Comparison of ENCODE assay signal across 29 cellular contexts in genomic region chr3:50369271-50369670, GRCh38. TPM values are rescaled to one million over a fixed set of nuclear protein-coding genes. Genes with fewer than 3 reads are reported as not detected.
"Had no signal": no experiment of that assay in that cellular context is flagged by ENCODE, and none has a peak within 500 bp of the region (broad histone marks: within the 10 kb centered on the region; RNA-seq: fewer than 3 reads in every experiment).

No MANE protein-coding gene starts in this region.

- H3K27ac Mint-ChIP-seq: activated B cell treated with CpG ODN at 0.5 μM for 24 hours; activated CD8-positive, alpha-beta T cell treated with anti-CD3 and anti-CD28 coated beads for 36 hours; activated naive CD8-positive, alpha-beta T cell; activated T-helper 17 cell treated with anti-CD3 and anti-CD28 coated beads, Interleukin-2, amount 50 U/mL, for 72 hours had no signal

- H3K9me3 ChIP-seq: gastrocnemius medialis, heart left ventricle had no signal

- H3K27me3 ChIP-seq: brain microvascular endothelial cell, gastrocnemius medialis, heart left ventricle had no signal

- H3K9me3 Mint-ChIP-seq: activated B cell treated with CpG ODN at 0.5 μM for 24 hours; activated CD8-positive, alpha-beta T cell treated with anti-CD3 and anti-CD28 coated beads for 36 hours; activated T-cell treated with anti-CD3 and anti-CD28 coated beads, Interleukin-2, amount 50 U/mL, for 4 hours; activated T-helper 17 cell treated with anti-CD3 and anti-CD28 coated beads, Interleukin-2, amount 50 U/mL, for 72 hours; effector memory CD8-positive, alpha-beta T cell had no signal

- H3K27ac ChIP-seq: brain microvascular endothelial cell, gastrocnemius medialis, heart left ventricle, VCaP had no signal

- H3K4me3 Mint-ChIP-seq: activated B cell treated with CpG ODN at 0.5 μM for 24 hours; activated CD8-positive, alpha-beta T cell treated with anti-CD3 and anti-CD28 coated beads for 36 hours; activated naive CD8-positive, alpha-beta T cell; activated T-cell treated with anti-CD3 and anti-CD28 coated beads, Interleukin-2, amount 50 U/mL, for 4 hours; activated T-helper 17 cell treated with anti-CD3 and anti-CD28 coated beads, Interleukin-2, amount 50 U/mL, for 72 hours had no signal

- H3K36me3 Mint-ChIP-seq: activated naive CD8-positive, alpha-beta T cell had no signal

- H3K4me3 ChIP-seq: gastrocnemius medialis, heart left ventricle had no signal

- H3K27me3 Mint-ChIP-seq: activated CD8-positive, alpha-beta T cell treated with anti-CD3 and anti-CD28 coated beads for 36 hours; activated naive CD8-positive, alpha-beta T cell; activated T-helper 17 cell treated with anti-CD3 and anti-CD28 coated beads, Interleukin-2, amount 50 U/mL, for 72 hours; effector memory CD8-positive, alpha-beta T cell had no signal

- ATAC-seq: activated CD4-positive, CD25-positive, alpha-beta regulatory T cell treated with anti-CD3 and anti-CD28 coated beads, Interleukin-2, amount 50 U/mL, for 24 hours; activated CD8-positive, alpha-beta T cell treated with anti-CD3 and anti-CD28 coated beads for 36 hours; activated T-cell treated with anti-CD3 and anti-CD28 coated beads, Interleukin-2, amount 50 U/mL, for 4 hours; activated T-helper 17 cell treated with anti-CD3 and anti-CD28 coated beads, Interleukin-2, amount 50 U/mL, for 72 hours; effector memory CD8-positive, alpha-beta T cell; esophagus mucosa; gastrocnemius medialis; heart left ventricle had no signal

- DNase-seq: activated B cell treated with CpG ODN at 0.5 μM for 24 hours; activated CD4-positive, alpha-beta T cell treated with anti-CD3 and anti-CD28 coated beads for 48 hours; activated CD4-positive, alpha-beta T cell treated with anti-CD3 and anti-CD28 coated beads, Interleukin-2, amount 50 U/mL, for 1 hour; activated CD4-positive, alpha-beta T cell treated with anti-CD3 and anti-CD28 coated beads, Interleukin-2, amount 50 U/mL, for 48 hours; activated CD8-positive, alpha-beta memory T cell treated with anti-CD3 and anti-CD28 coated beads for 24 hours; activated CD8-positive, alpha-beta T cell treated with anti-CD3 and anti-CD28 coated beads for 36 hours; activated effector memory CD4-positive, alpha-beta T cell treated with Interleukin-2 at 50 U/mL for 16 hours; activated gamma-delta T cell treated with Interleukin-2 at 50 U/mL for 16 hours; activated naive CD4-positive, alpha-beta T cell treated with anti-CD3 and anti-CD28 coated beads, Interleukin-2, amount 50 U/mL, for 16 hours; activated naive CD4-positive, alpha-beta T cell treated with Interleukin-2 at 50 U/mL for 16 hours; activated T-cell treated with anti-CD3 and anti-CD28 coated beads, Interleukin-2, amount 50 U/mL, for 4 hours; amniotic stem cell; anterior cingulate cortex; brain microvascular endothelial cell; cortex of kidney; dermis blood vessel endothelial cell; effector CD4-positive, alpha-beta T cell; effector memory CD8-positive, alpha-beta T cell; foreskin fibroblast; gastrocnemius medialis; glutamatergic neuron; heart left ventricle; T-helper 1 cell; T-helper 2 cell had no signal

RNA-seq across cellular contexts. Expression of gene ZMYND10, which starts 23.7 kb away (rescaled TPM):
- total RNA-seq: dermis blood vessel endothelial cell had no signal
